17 cellular contexts compared by ENCODE assay signal in genomic region chr9:136212345-136212950, GRCh38. TPM values are rescaled to one million over a fixed set of nuclear protein-coding genes. Genes with fewer than 3 reads are reported as not detected.
DNase-seq lines count a peak whose midpoint lies in the region; ATAC-seq, FAIRE-seq and TF ChIP-seq lines count a peak whose summit lies in the region.
"Had no signal": no experiment of that assay in that cellular context is flagged by ENCODE, and none has a peak within 500 bp of the region (broad histone marks: within the 10 kb centered on the region; RNA-seq: fewer than 3 reads in every experiment).

No MANE protein-coding gene starts in this region.

- TF ChIP-seq EP300 in K562 (IDR thresholded peaks at IDR 0.05; ENCODE audit: low read length) = no peak

- H3K4me1 Mint-ChIP-seq in activated naive CD8-positive, alpha-beta T cell treated with anti-CD3 and anti-CD28 coated beads for 36 hours = no peaks in the 10 kb centered on the region
- no peaks in the 10 kb centered on the region for H3K4me1 Mint-ChIP-seq in activated naive CD8-positive, alpha-beta T cell treated with anti-CD3 and anti-CD28 coated beads, Interleukin-2, amount 50 U/mL, for 24 hours
- H3K4me1 Mint-ChIP-seq: CD8-positive, alpha-beta memory T cell had no signal

- no peak for DNase-seq in activated naive CD8-positive, alpha-beta T cell treated with anti-CD3 and anti-CD28 coated beads for 36 hours
- DNase-seq in activated naive CD8-positive, alpha-beta T cell treated with anti-CD3 and anti-CD28 coated beads, Interleukin-2, amount 50 U/mL, for 24 hours = no peak
- DNase-seq in NCI-H82 treated with DMSO at 0.1 percent for 48 hours (lab: John Stamatoyannopoulos, UW; ENCODE audit: unreplicated experiment) = peak; percentile 42
- no peak for DNase-seq in K562 (ENCODE audit: extremely low read depth in 1 of 4, low spot score in 3 of 4)
- DNase-seq in KG1 (lab: John Stamatoyannopoulos, UW) = no peak
- DNase-seq in cerebellum (ENCODE audit: low spot score) = no peak
- no peak for DNase-seq in lower leg skin (ENCODE audit: low spot score in 2 of 2)
- DNase-seq: CD8-positive, alpha-beta memory T cell; DMS79; H7 had no signal

- FAIRE-seq in K562 (lab: Jason Lieb, UNC) = no peak
- FAIRE-seq: GM12878, GM18507 had no signal

- no peaks in the 10 kb centered on the region for H3K27me3 ChIP-seq in K562 (ENCODE audit: control insufficient read depth in 2 of 2, insufficient read depth in 2 of 2, low read length in 2 of 2)

- WGBS in K562 (ENCODE audit: insufficient coverage, low coverage, missing lambda C conversion rate) = 89% methylated on average over 27 of the region's 28 CpGs
- 93 to 96% methylated on average over 28 of the region's 28 CpGs for WGBS in lower leg skin, 2 donors

- POLR2A ChIA-PET in K562 (lab: Yijun Ruan, JAX) = interaction anchor here (0.7 kb wide), 1 partner anchor 37 kb away, joined by 3 read pairs; no protein-coding TSS in a partner anchor

- peaks cover 90% of the 10 kb centered on the region; the same call in 2 of the 3 replicates for H3K36me3 ChIP-seq in K562 (ENCODE audit: control insufficient read depth, insufficient read depth, low read length)

- H3K27ac ChIP-seq in K562 (ENCODE audit: extremely low read depth, low read depth, low read length) = no peak overlapping the region
- H3K27ac ChIP-seq: 22Rv1, HL-60 had no signal

- H3K36me3 Mint-ChIP-seq in activated naive CD8-positive, alpha-beta T cell treated with anti-CD3 and anti-CD28 coated beads for 36 hours = peaks cover 28% of the 10 kb centered on the region
- H3K36me3 Mint-ChIP-seq in activated naive CD8-positive, alpha-beta T cell treated with anti-CD3 and anti-CD28 coated beads, Interleukin-2, amount 50 U/mL, for 24 hours (ENCODE audit: low read depth) = peaks cover 42% of the 10 kb centered on the region

- no peak overlapping the region for H3K4me2 ChIP-seq in K562 (ENCODE audit: insufficient read depth, low read length)
- H3K4me2 ChIP-seq: GM23338 had no signal

- no peaks in the 10 kb centered on the region for H3K9me3 ChIP-seq in K562 (replicated peaks; ENCODE audit: control insufficient read depth, insufficient read depth, low read depth, low read length)

- peak overlapping the region; percentile 20 for H3K27ac Mint-ChIP-seq in activated naive CD8-positive, alpha-beta T cell treated with anti-CD3 and anti-CD28 coated beads for 36 hours
- no peak overlapping the region for H3K27ac Mint-ChIP-seq in activated naive CD8-positive, alpha-beta T cell treated with anti-CD3 and anti-CD28 coated beads, Interleukin-2, amount 50 U/mL, for 24 hours
- H3K27ac Mint-ChIP-seq: GM23338 had no signal

- H3K79me2 ChIP-seq in K562 (ENCODE audit: control insufficient read depth, insufficient read depth, low read length) = no peaks in the 10 kb centered on the region

- H3K9me1 ChIP-seq in K562 (ENCODE audit: control insufficient read depth, insufficient read depth, low read length) = no peaks in the 10 kb centered on the region

- BruUV-seq in K562 (replicated peaks; lab: Mats Ljungman, UMichigan) = no TSS peak

- TF ChIP-seq CTCF in K562 (IDR thresholded peaks at IDR 0.05 in 2 of 3, conservative IDR thresholded peaks at IDR 0.05 in 1 of 3; ENCODE audit: insufficient read depth in 2 of 3, low read depth in 1 of 3, low read length in 3 of 3) (no peak), lower leg skin (IDR thresholded peaks at IDR 0.05) (no peak)

- in situ Hi-C loops in K562 (cut with MboI) = no loop called here

- H3K9me3 Mint-ChIP-seq in activated naive CD8-positive, alpha-beta T cell treated with anti-CD3 and anti-CD28 coated beads for 36 hours = no peaks in the 10 kb centered on the region
- no peaks in the 10 kb centered on the region for H3K9me3 Mint-ChIP-seq in activated naive CD8-positive, alpha-beta T cell treated with anti-CD3 and anti-CD28 coated beads, Interleukin-2, amount 50 U/mL, for 24 hours
- H3K9me3 Mint-ChIP-seq: CD8-positive, alpha-beta memory T cell; GM23338 had no signal

- H3K4me3 Mint-ChIP-seq in activated naive CD8-positive, alpha-beta T cell treated with anti-CD3 and anti-CD28 coated beads for 36 hours = no peak overlapping the region
- H3K4me3 Mint-ChIP-seq in activated naive CD8-positive, alpha-beta T cell treated with anti-CD3 and anti-CD28 coated beads, Interleukin-2, amount 50 U/mL, for 24 hours = no peak overlapping the region
- H3K4me3 Mint-ChIP-seq: CD8-positive, alpha-beta memory T cell; GM23338 had no signal

- intact Hi-C loops in K562 (cut with micrococcal nuclease) = no loop called here
- intact Hi-C loops in lower leg skin (cut with DNase I; ENCODE audit: low total_unique reads) = no loop called here

- ATAC-seq in activated naive CD8-positive, alpha-beta T cell treated with anti-CD3 and anti-CD28 coated beads, Interleukin-2, amount 50 U/mL, for 24 hours = no peak
- no peak for ATAC-seq in K562
- ATAC-seq: GM12878, GM23338 had no signal

- no peak for TF ChIP-seq RAD21 in K562 (CRISPR knock-in tag; conservative IDR thresholded peaks at IDR 0.05 in 1 of 2, IDR thresholded peaks at IDR 0.05 in 1 of 2)

- H3K4me1 ChIP-seq in K562 (replicated peaks in 1 of 2; ENCODE audit: control insufficient read depth in 2 of 2, insufficient read depth in 2 of 2, low read length in 2 of 2) = peaks cover 18 to 49% of the 10 kb centered on the region in 2 experiments

- TF ChIP-seq POLR2A in K562 (conservative IDR thresholded peaks at IDR 0.05) = no peak
- no peak for TF ChIP-seq POLR2A in lower leg skin (IDR thresholded peaks at IDR 0.05)

- peaks cover 9% of the 10 kb centered on the region; the same call in 1 of the 2 replicates for H4K20me1 ChIP-seq in K562 (replicated peaks; ENCODE audit: control insufficient read depth, insufficient read depth, low read length)

- no peak overlapping the region for H3K9ac ChIP-seq in K562 (ENCODE audit: insufficient read depth in 1 of 2, low read depth in 2 of 2, low read length in 2 of 2)

- H3K27me3 Mint-ChIP-seq in activated naive CD8-positive, alpha-beta T cell treated with anti-CD3 and anti-CD28 coated beads for 36 hours = no peaks in the 10 kb centered on the region
- no peaks in the 10 kb centered on the region for H3K27me3 Mint-ChIP-seq in activated naive CD8-positive, alpha-beta T cell treated with anti-CD3 and anti-CD28 coated beads, Interleukin-2, amount 50 U/mL, for 24 hours
- H3K27me3 Mint-ChIP-seq: CD8-positive, alpha-beta memory T cell had no signal

- CTCF ChIA-PET in K562 (lab: Yijun Ruan, JAX; ENCODE audit: low intra/inter-chr PET ratio) = interaction anchor here (0.6 kb wide), 1 partner anchor 65 kb away, joined by 3 read pairs; no protein-coding TSS in a partner anchor

- H2AFZ ChIP-seq in K562 (ENCODE audit: low read depth, low read length) = no peak overlapping the region
- H2AFZ ChIP-seq: GM23338 had no signal

- H3K4me3 ChIP-seq in K562 (no peak overlapping the region), lower leg skin (ENCODE audit: low read depth, poor library complexity, severe bottlenecking) (no peak overlapping the region)
- H3K4me3 ChIP-seq: GM12878, GM23338 had no signal

TF ChIP-seq in K562, 482 proteins besides CTCF, POLR2A, EP300 and RAD21 (continues in another document):
- peak; percentile 19; the same call in 1 of the 2 replicates for TF ChIP-seq POLR2G (IDR thresholded peaks at IDR 0.05; ENCODE audit: low read depth, low read length)
- peak; percentile 40 for TF ChIP-seq RBM22 (IDR thresholded peaks at IDR 0.05; ENCODE audit: low read depth, low read length, poor library complexity, severe bottlenecking)

RNA-seq across cellular contexts. Expression of gene LHX3, which starts 7.5 kb away (rescaled TPM):
- total RNA-seq in activated naive CD8-positive, alpha-beta T cell treated with anti-CD3 and anti-CD28 coated beads for 36 hours = not detected
- 0.09 TPM in 1 of 2 replicates, not detected in the other for total RNA-seq in K562 (2011; cell fraction: chromatin; rRNA removed; ENCODE audit: low replicate concordance)
- total RNA-seq in K562 (2011; cell fraction: nucleolus; rRNA removed) = not detected in 2 replicates
- not detected in 2 replicates for total RNA-seq in K562 (2011; cell fraction: nucleoplasm; rRNA removed)
- total RNA-seq in K562 (2014; rRNA removed) (not detected in 2 replicates), K562 (2014; rRNA removed; fragmentation: Illumina TruSeq; extraction: Trizol) (not detected in 2 replicates), K562 (2015; rRNA removed; fragmentation: Illumina TruSeq; extraction: Trizol) (not detected in 2 replicates), K562 (2021) (0.09 TPM in 1 of 2 replicates, not detected in the other), cerebellum (not detected), lower leg skin (under 1 TPM in 1 of 4 donors, not detected in 3; 0.42 TPM)
- polyA plus RNA-seq in K562 (2011; rRNA removed) (not detected in 2 replicates), K562 (2014; fragmentation: Illumina TruSeq; extraction: Trizol) (not detected in 2 replicates), K562 (2014; fragmentation: Nextera tagmentation; extraction: Ambion mirVana) (not detected), K562 (2014; rRNA removed) (not detected in 2 replicates)
- polyA plus RNA-seq in K562 (2011; cell fraction: cytosol; rRNA removed) = not detected in 2 replicates
- polyA plus RNA-seq in K562 (2011; cell fraction: nucleus; rRNA removed) = 0.04 TPM in 1 of 2 replicates, not detected in the other
- 0.91 TPM in 1 of 2 replicates, not detected in the other for polyA plus RNA-seq in K562 (2012)
- not detected in 2 replicates for polyA minus RNA-seq in K562 (2011; rRNA and poly(A)+ RNA removed)
- polyA minus RNA-seq in K562 (2011; cell fraction: cytosol; rRNA and poly(A)+ RNA removed) = not detected in 2 replicates
- polyA minus RNA-seq in K562 (2011; cell fraction: nucleus; rRNA and poly(A)+ RNA removed) = not detected in 2 replicates
- total RNA-seq: CD8-positive, alpha-beta memory T cell; G401; GM12878; GM23338 had no signal
- polyA plus RNA-seq: BJ; CD8-positive, alpha-beta memory T cell; GM12878 had no signal

RNA-seq across cellular contexts. Expression of gene QSOX2, which starts 33.2 kb away (rescaled TPM):
- 10 to 100 TPM; 17.0 to 18.3 TPM for total RNA-seq in activated naive CD8-positive, alpha-beta T cell treated with anti-CD3 and anti-CD28 coated beads for 36 hours
- 50.6 and 63.4 TPM in 2 replicates for total RNA-seq in K562 (2011; cell fraction: chromatin; rRNA removed; ENCODE audit: low replicate concordance)
- total RNA-seq in K562 (2011; cell fraction: nucleolus; rRNA removed) = 45.7 and 46.1 TPM in 2 replicates
- total RNA-seq in K562 (2011; cell fraction: nucleoplasm; rRNA removed) = 35.5 and 45.4 TPM in 2 replicates
- total RNA-seq in K562 (2014; rRNA removed) (12.7 and 15.0 TPM in 2 replicates), K562 (2014; rRNA removed; fragmentation: Illumina TruSeq; extraction: Trizol) (9.7 and 10.5 TPM in 2 replicates), K562 (2015; rRNA removed; fragmentation: Illumina TruSeq; extraction: Trizol) (11.7 and 12.2 TPM in 2 replicates), K562 (2021) (22.3 and 23.7 TPM in 2 replicates), cerebellum (9.8 TPM), lower leg skin (10 to 100 TPM in 2 of 4 donors, 1 to 10 TPM in 2; 8.7 to 13.0 (median 11.1) TPM)
- polyA plus RNA-seq in K562 (2011; rRNA removed) (13.5 and 21.5 TPM in 2 replicates), K562 (2014; fragmentation: Illumina TruSeq; extraction: Trizol) (16.1 and 17.4 TPM in 2 replicates), K562 (2014; fragmentation: Nextera tagmentation; extraction: Ambion mirVana) (under 1 TPM; 0.51 to 0.91 TPM), K562 (2014; rRNA removed) (23.6 and 24.2 TPM in 2 replicates)
- polyA plus RNA-seq in K562 (2011; cell fraction: cytosol; rRNA removed) = 7.9 and 11.0 TPM in 2 replicates
- polyA plus RNA-seq in K562 (2011; cell fraction: nucleus; rRNA removed) = 97.5 and 103 TPM in 2 replicates
- 14.6 and 32.6 TPM in 2 replicates for polyA plus RNA-seq in K562 (2012)
- polyA minus RNA-seq in K562 (2011; rRNA and poly(A)+ RNA removed) = 9.3 and 10.2 TPM in 2 replicates
- 5.9 and 7.6 TPM in 2 replicates for polyA minus RNA-seq in K562 (2011; cell fraction: cytosol; rRNA and poly(A)+ RNA removed)
- 17.8 and 19.0 TPM in 2 replicates for polyA minus RNA-seq in K562 (2011; cell fraction: nucleus; rRNA and poly(A)+ RNA removed)
